In the genomic region with DNA sequence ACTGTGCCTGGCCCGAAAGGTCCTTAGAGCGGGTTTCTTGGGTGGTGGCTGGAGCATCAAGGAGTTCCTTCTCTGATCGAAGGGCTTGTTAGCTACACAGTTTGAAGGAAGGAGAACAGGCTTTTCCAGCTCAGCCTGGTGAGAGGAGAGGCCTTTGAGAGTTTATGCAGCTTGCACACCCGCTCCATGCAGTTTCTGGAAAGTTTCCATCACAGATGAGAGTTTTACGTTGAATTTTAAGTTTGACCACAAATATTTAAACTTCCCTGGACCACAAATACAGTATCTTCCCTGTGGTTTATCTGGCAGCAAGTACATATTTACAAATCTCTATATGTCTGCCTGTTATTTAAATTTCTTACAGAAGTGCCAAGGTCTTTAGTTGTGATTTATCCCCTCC, we compare ENCODE assay signal across 1 cellular context.
TF ChIP-seq lines count a peak whose summit lies in the region.

No MANE protein-coding gene starts in this region.

TF ChIP-seq in IMR-90, 13 proteins besides CTCF, POLR2A, EP300 and RAD21:
- TF ChIP-seq MAFK (IDR thresholded peaks at IDR 0.05; ENCODE audit: low read depth, low read length) (no peak), SMC3 (IDR thresholded peaks at IDR 0.05; ENCODE audit: low read depth, low read length) (no peak)
